In genomic region chr17:17552351-17553216, GRCh38 we compare ENCODE assay signal across 19 cellular contexts.
"Had no signal": no experiment of that assay in that cellular context is flagged by ENCODE, and none has a peak within 500 bp of the region (broad histone marks: within the 10 kb centered on the region; RNA-seq: fewer than 3 reads in every experiment).

No MANE protein-coding gene starts in this region.

- H3K4me3 ChIP-seq: breast epithelium, sigmoid colon, upper lobe of left lung had no signal

- H3K36me3 ChIP-seq: breast epithelium, sigmoid colon, upper lobe of left lung had no signal

- H3K27ac ChIP-seq: breast epithelium, sigmoid colon, upper lobe of left lung had no signal

- ATAC-seq: activated T-cell treated with anti-CD3 and anti-CD28 coated beads, Interleukin-2, amount 50 U/mL, for 72 hours had no signal

- H3K9me3 ChIP-seq: breast epithelium, sigmoid colon, upper lobe of left lung had no signal

- H3K4me1 ChIP-seq: breast epithelium, parathyroid adenoma, upper lobe of left lung had no signal

- H3K27me3 ChIP-seq: breast epithelium, sigmoid colon, upper lobe of left lung had no signal

- DNase-seq: activated CD4-positive, alpha-beta memory T cell treated with anti-CD3 and anti-CD28 coated beads for 36 hours; activated CD4-positive, alpha-beta T cell treated with anti-CD3 and anti-CD28 coated beads for 48 hours; activated CD4-positive, CD25-positive, alpha-beta regulatory T cell; activated effector memory CD4-positive, alpha-beta T cell treated with Interleukin-2 at 50 U/mL for 16 hours; activated naive CD4-positive, alpha-beta T cell treated with anti-CD3 and anti-CD28 coated beads for 36 hours; activated naive CD8-positive, alpha-beta T cell treated with anti-CD3 and anti-CD28 coated beads, Interleukin-2, amount 10 ng/mL, durations not matched to agents 7 days and 5 days; activated T-cell treated with anti-CD3 and anti-CD28 coated beads, Interleukin-2, amount 50 U/mL, for 72 hours; amniotic stem cell; dermis blood vessel endothelial cell; effector CD8-positive, alpha-beta T cell; erythroblast; foreskin fibroblast; hippocampal formation; sigmoid colon; stimulated activated CD4-positive, alpha-beta T cell treated with anti-CD3 and anti-CD28 coated beads, Interleukin-2, amount 100 ng/mL, for 48 hours; stimulated activated naive CD4-positive, alpha-beta T cell treated with Interleukin-2 at 50 U/mL for 16 hours had no signal

- H3K9ac ChIP-seq: parathyroid adenoma had no signal

- H2AFZ ChIP-seq: parathyroid adenoma had no signal
